ENCODE assay signal across 27 cellular contexts in the genomic region with DNA sequence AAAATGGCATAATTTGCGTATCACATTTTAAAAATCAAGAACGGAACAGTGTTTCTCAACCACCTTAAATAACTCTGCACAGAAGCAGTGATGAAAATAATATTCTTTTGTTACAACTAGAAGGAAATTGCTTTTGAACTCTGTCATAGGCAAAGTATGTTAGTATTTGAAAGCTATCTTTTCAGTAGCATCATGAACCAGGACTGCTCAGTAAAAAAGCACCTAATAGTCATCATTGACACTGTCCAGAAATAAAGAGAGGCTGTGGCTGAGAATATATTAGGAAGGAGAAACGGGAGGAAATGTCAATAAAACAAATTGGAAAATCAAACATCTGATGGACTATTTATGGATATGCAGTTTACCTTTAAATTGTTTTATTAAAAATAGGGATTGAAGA.
"Had no signal": no experiment of that assay in that cellular context is flagged by ENCODE, and none has a peak within 500 bp of the region (broad histone marks: within the 10 kb centered on the region; RNA-seq: fewer than 3 reads in every experiment).

No MANE protein-coding gene starts in this region.

- H3K4me3 Mint-ChIP-seq: activated CD4-positive, alpha-beta memory T cell treated with anti-CD3 and anti-CD28 coated beads, Interleukin-2, amount 10 ng/mL, durations not matched to agents 7 days and 5 days; activated CD4-positive, alpha-beta T cell treated with anti-CD3 and anti-CD28 coated beads, Interleukin-2, amount 10 ng/mL, durations not matched to agents 7 days and 5 days; activated naive CD8-positive, alpha-beta T cell treated with anti-CD3 and anti-CD28 coated beads for 36 hours; dendritic cell treated with granulocyte-macrophage colony-stimulating factor and Interleukin-4, amounts not matched to agents 40 ng/mL and 50 ng/mL, for 4 days; endodermal cell; natural killer cell; T-helper 17 cell had no signal

- H3K4me1 ChIP-seq: heart right ventricle, left lung, spleen, suprapubic skin, upper lobe of right lung had no signal

- H3K27me3 Mint-ChIP-seq: activated CD4-positive, alpha-beta memory T cell treated with anti-CD3 and anti-CD28 coated beads, Interleukin-2, amount 10 ng/mL, durations not matched to agents 7 days and 5 days; activated naive CD8-positive, alpha-beta T cell treated with anti-CD3 and anti-CD28 coated beads for 36 hours; dendritic cell treated with granulocyte-macrophage colony-stimulating factor and Interleukin-4, amounts not matched to agents 40 ng/mL and 50 ng/mL, for 4 days; T-helper 17 cell had no signal

- DNase-seq: activated CD4-positive, alpha-beta memory T cell treated with anti-CD3 and anti-CD28 coated beads, Interleukin-2, amount 10 ng/mL, durations not matched to agents 7 days and 5 days; activated CD4-positive, alpha-beta T cell treated with anti-CD3 and anti-CD28 coated beads for 1 hour; activated CD4-positive, alpha-beta T cell treated with anti-CD3 and anti-CD28 coated beads, Interleukin-2, amount 10 ng/mL, durations not matched to agents 7 days and 5 days; activated naive CD4-positive, alpha-beta T cell; activated naive CD8-positive, alpha-beta T cell treated with anti-CD3 and anti-CD28 coated beads for 36 hours; activated T-cell treated with anti-CD3 and anti-CD28 coated beads, Interleukin-2, amount 50 U/mL, for 48 hours; amniotic stem cell; central memory CD4-positive, alpha-beta T cell; endodermal cell; heart right ventricle; kidney glomerular epithelial cell; left lung; lower lobe of right lung; mesendoderm; natural killer cell; posterior cingulate gyrus; right cardiac atrium; spleen; stimulated activated naive CD4-positive, alpha-beta T cell; T-helper 17 cell; T1000; tibial artery; upper lobe of right lung had no signal

- H3K27me3 ChIP-seq: esophagus muscularis mucosa, heart right ventricle, left lung, spleen, suprapubic skin, tibial artery, upper lobe of right lung had no signal

- H3K9me3 Mint-ChIP-seq: activated CD4-positive, alpha-beta memory T cell treated with anti-CD3 and anti-CD28 coated beads, Interleukin-2, amount 10 ng/mL, durations not matched to agents 7 days and 5 days; activated CD4-positive, alpha-beta T cell treated with anti-CD3 and anti-CD28 coated beads, Interleukin-2, amount 10 ng/mL, durations not matched to agents 7 days and 5 days; activated naive CD8-positive, alpha-beta T cell treated with anti-CD3 and anti-CD28 coated beads for 36 hours; activated T-helper 2 cell treated with anti-CD3 and anti-CD28 coated beads, Interferon-gamma antibody, Interleukin-2, Interleukin-4, amounts not matched to agents 10 μg/mL and 5 μg/mL and 100 μg/mL, durations not matched to agents 14 hours and 24 hours and 36 hours; endodermal cell; natural killer cell had no signal

- H3K4me1 Mint-ChIP-seq: activated CD4-positive, alpha-beta memory T cell treated with anti-CD3 and anti-CD28 coated beads, Interleukin-2, amount 10 ng/mL, durations not matched to agents 7 days and 5 days; activated CD4-positive, alpha-beta T cell treated with anti-CD3 and anti-CD28 coated beads, Interleukin-2, amount 10 ng/mL, durations not matched to agents 7 days and 5 days; activated naive CD8-positive, alpha-beta T cell treated with anti-CD3 and anti-CD28 coated beads for 36 hours; endodermal cell; natural killer cell; T-helper 17 cell had no signal

- H3K9me3 ChIP-seq: left lung, lower lobe of right lung, spleen, suprapubic skin, tibial artery, upper lobe of right lung had no signal

- H3K36me3 Mint-ChIP-seq: activated naive CD8-positive, alpha-beta T cell treated with anti-CD3 and anti-CD28 coated beads for 36 hours; natural killer cell had no signal

- ATAC-seq: heart right ventricle, left lung, lower lobe of right lung, natural killer cell, right cardiac atrium, T-helper 17 cell, upper lobe of right lung had no signal

- H3K4me3 ChIP-seq: esophagus muscularis mucosa, heart right ventricle, left lung, lower lobe of right lung, spleen, suprapubic skin, tibial artery, upper lobe of right lung had no signal

- H3K27ac ChIP-seq: heart right ventricle, left lung, lower lobe of right lung, spleen, suprapubic skin, tibial artery, upper lobe of right lung had no signal

- H3K27ac Mint-ChIP-seq: activated CD4-positive, alpha-beta memory T cell treated with anti-CD3 and anti-CD28 coated beads, Interleukin-2, amount 10 ng/mL, durations not matched to agents 7 days and 5 days; activated CD4-positive, alpha-beta T cell treated with anti-CD3 and anti-CD28 coated beads, Interleukin-2, amount 10 ng/mL, durations not matched to agents 7 days and 5 days; activated naive CD8-positive, alpha-beta T cell treated with anti-CD3 and anti-CD28 coated beads for 36 hours; activated T-helper 2 cell treated with anti-CD3 and anti-CD28 coated beads, Interferon-gamma antibody, Interleukin-2, Interleukin-4, amounts not matched to agents 10 μg/mL and 5 μg/mL and 100 μg/mL, durations not matched to agents 14 hours and 24 hours and 36 hours; dendritic cell treated with granulocyte-macrophage colony-stimulating factor and Interleukin-4, amounts not matched to agents 40 ng/mL and 50 ng/mL, for 4 days; endodermal cell; natural killer cell; T-helper 17 cell had no signal

- H3K36me3 ChIP-seq: esophagus muscularis mucosa, heart right ventricle, left lung, lower lobe of right lung, spleen, suprapubic skin, tibial artery, upper lobe of right lung had no signal
